1 cellular context compared by ENCODE assay signal in genomic region chr2:17375262-17375661, GRCh38.
TF ChIP-seq lines count a peak whose summit lies in the region.

No MANE protein-coding gene starts in this region.

TF ChIP-seq in HCT116, 20 proteins besides CTCF, POLR2A, EP300 and RAD21:
- no peak for TF ChIP-seq SIN3A (IDR thresholded peaks at IDR 0.05; ENCODE audit: low read depth)
- TF ChIP-seq FOSL1 (IDR thresholded peaks at IDR 0.05; ENCODE audit: low read depth) = no peak
- no peak for TF ChIP-seq ELF1 (IDR thresholded peaks at IDR 0.05; ENCODE audit: borderline replicate concordance, low read depth)
- no peak for TF ChIP-seq REST (IDR thresholded peaks at IDR 0.05; ENCODE audit: low read depth)
- TF ChIP-seq TCF7L2 (IDR thresholded peaks at IDR 0.05; ENCODE audit: borderline replicate concordance, extremely low read depth, insufficient read depth, insufficient read length) = no peak
- no peak for TF ChIP-seq SRF (IDR thresholded peaks at IDR 0.05; ENCODE audit: low read depth)
- no peak for TF ChIP-seq ZNF274 (IDR thresholded peaks at IDR 0.05; ENCODE audit: low read depth, low read length)
- no peak for TF ChIP-seq ZBTB33 (IDR thresholded peaks at IDR 0.05; ENCODE audit: extremely low read depth, insufficient replicate concordance, low read length)
- no peak for TF ChIP-seq POLR2AphosphoS5 (IDR thresholded peaks at IDR 0.05; ENCODE audit: low read depth, low read length)
- TF ChIP-seq CBX3 (IDR thresholded peaks at IDR 0.05; ENCODE audit: low read depth) = no peak
- TF ChIP-seq YY1 (IDR thresholded peaks at IDR 0.05; ENCODE audit: extremely low read depth, insufficient replicate concordance, low read depth, low read length) = no peak
- no peak for TF ChIP-seq EZH2phosphoT487 (IDR thresholded peaks at IDR 0.05; ENCODE audit: borderline replicate concordance)
- no peak for TF ChIP-seq EZH2 (IDR thresholded peaks at IDR 0.05)
TF ChIP-seq in HCT116: peak in this region for 0.
